ENCODE assay signal across 14 cellular contexts in genomic region chr5:172104021-172104420, GRCh38.
DNase-seq lines count a peak whose midpoint lies in the region; ATAC-seq and TF ChIP-seq lines count a peak whose summit lies in the region.
"Had no signal": no experiment of that assay in that cellular context is flagged by ENCODE, and none has a peak within 500 bp of the region (broad histone marks: within the 10 kb centered on the region; RNA-seq: fewer than 3 reads in every experiment).

No MANE protein-coding gene starts in this region.

- 75 to 90% methylated on average over 11 of the region's 11 CpGs for WGBS in heart right ventricle, 2 donors
- 53 to 59% methylated on average over 11 of the region's 11 CpGs for WGBS in ectodermal cell, 2 experiments

- no peak overlapping the region for H3K9ac ChIP-seq in muscle layer of colon (ENCODE audit: low read length)

- ATAC-seq in heart right ventricle (peak in 3 of 8 donors; percentile 13 to 22 (median 20)), left colon (no peak), HG02970 (IDR thresholded peaks at IDR 0.05; ENCODE audit: low FRiP score, unreplicated experiment) (no peak), HG03196 (IDR thresholded peaks at IDR 0.05; ENCODE audit: unreplicated experiment) (no peak)
- ATAC-seq: T-cell had no signal

- H3K9me3 ChIP-seq in heart right ventricle: no peaks in the 10 kb centered on the region
- no peaks in the 10 kb centered on the region for H3K9me3 ChIP-seq in right atrium auricular region
- no peaks in the 10 kb centered on the region for H3K9me3 ChIP-seq in ectodermal cell (ENCODE audit: control insufficient read depth, low read length)
- no peaks in the 10 kb centered on the region for H3K9me3 ChIP-seq in muscle layer of colon (ENCODE audit: low read length)
- H3K9me3 ChIP-seq: HAP-1, uterus had no signal

- H3K27ac ChIP-seq in heart right ventricle (peak overlapping the region in 8 of 10 donors; percentile 0 to 80 (median 54)), right atrium auricular region (no peak overlapping the region), ectodermal cell (ENCODE audit: insufficient read depth, low read depth, low read length, poor library complexity, severe bottlenecking) (peak overlapping the region; percentile 60), muscle layer of colon (ENCODE audit: low read depth, low read length) (peak overlapping the region; percentile 16)
- H3K27ac ChIP-seq: uterus had no signal

- TF ChIP-seq CTCF in heart right ventricle (IDR thresholded peaks at IDR 0.05) (no peak), right atrium auricular region (IDR thresholded peaks at IDR 0.05) (no peak)

- H3K36me3 ChIP-seq in heart right ventricle (peaks cover 0 to 84% (median 0%) of the 10 kb centered on the region in 9 donors), right atrium auricular region (no peaks in the 10 kb centered on the region), ectodermal cell (ENCODE audit: control insufficient read depth, insufficient read depth, low read length) (no peaks in the 10 kb centered on the region), muscle layer of colon (ENCODE audit: insufficient read depth, low read length) (no peaks in the 10 kb centered on the region)
- H3K36me3 ChIP-seq: HAP-1, uterus had no signal

- intact Hi-C loops in heart right ventricle (cut with DNase I) (loop anchor here in 3 of 10 donors (10.0 kb wide), 2 partner anchors 191 to 601 kb away; no protein-coding TSS in a partner anchor), left colon (cut with DNase I, micrococcal nuclease) (no loop called here)

- H3K27me3 ChIP-seq in heart right ventricle: no peaks in the 10 kb centered on the region
- no peaks in the 10 kb centered on the region for H3K27me3 ChIP-seq in right atrium auricular region
- no peaks in the 10 kb centered on the region for H3K27me3 ChIP-seq in ectodermal cell (ENCODE audit: control insufficient read depth, insufficient read depth, low read length, poor library complexity, severe bottlenecking)
- H3K27me3 ChIP-seq in muscle layer of colon (ENCODE audit: control insufficient read depth in 1 of 2, insufficient read depth in 2 of 2, low read length in 2 of 2): no peaks in the 10 kb centered on the region
- H3K27me3 ChIP-seq: uterus had no signal

- H3K4me3 ChIP-seq in heart right ventricle (no peak overlapping the region), right atrium auricular region (no peak overlapping the region), ectodermal cell (ENCODE audit: insufficient read depth, low read depth, low read length) (no peak overlapping the region), muscle layer of colon (ENCODE audit: low read depth in 1 of 2, low read length in 2 of 2) (no peak overlapping the region)
- H3K4me3 ChIP-seq: HAP-1, uterus had no signal

- no peak for DNase-seq in heart right ventricle
- DNase-seq in right atrium auricular region (ENCODE audit: low spot score): no peak
- no peak for DNase-seq in left colon
- no peak for DNase-seq in NCI-H345 treated with DMSO at 0.1 percent for 48 hours (lab: John Stamatoyannopoulos, UW; ENCODE audit: unreplicated experiment)
- DNase-seq: activated effector memory CD4-positive, alpha-beta T cell treated with anti-CD3 and anti-CD28 coated beads, Interleukin-2, amount 50 U/mL, for 16 hours; DMS79; KBM-7; T-cell; uterus had no signal

- H3K4me1 ChIP-seq in heart right ventricle (peaks cover 9 to 52% (median 38%) of the 10 kb centered on the region in 9 donors), right atrium auricular region (peaks cover 0 to 42% of the 10 kb centered on the region in 2 donors), ectodermal cell (ENCODE audit: control insufficient read depth, insufficient read depth, low read length) (peaks cover 23% of the 10 kb centered on the region), muscle layer of colon (ENCODE audit: insufficient read depth, low read length) (peaks cover 31% of the 10 kb centered on the region)
- H3K4me1 ChIP-seq: uterus had no signal

Comparison
In these comparisons a context has a peak if more than half of its experiments do, and no peak if none do; other contexts are left out.
1. H3K27ac ChIP-seq: peak in heart right ventricle (8 of 10), ectodermal cell (single experiment) and muscle layer of colon (single experiment); none in right atrium auricular region (0 of 2).